In genomic region chr2:231364961-231365810, GRCh38 we compare ENCODE assay signal across 7 cellular contexts. TPM values are rescaled to one million over a fixed set of nuclear protein-coding genes. Genes with fewer than 3 reads are reported as not detected.
DNase-seq lines count a peak whose midpoint lies in the region; ATAC-seq and TF ChIP-seq lines count a peak whose summit lies in the region.

No MANE protein-coding gene starts in this region.

- H3K27me3 Mint-ChIP-seq in activated naive CD8-positive, alpha-beta T cell treated with anti-CD3 and anti-CD28 coated beads for 36 hours, result no peaks in the 10 kb centered on the region

- no peaks in the 10 kb centered on the region for H3K36me3 Mint-ChIP-seq in activated naive CD8-positive, alpha-beta T cell treated with anti-CD3 and anti-CD28 coated beads for 36 hours

- H3K9me3 Mint-ChIP-seq in activated naive CD8-positive, alpha-beta T cell treated with anti-CD3 and anti-CD28 coated beads for 36 hours, result no peaks in the 10 kb centered on the region

- no TSS peak for BruUV-seq in HCT116 (replicated peaks; lab: Mats Ljungman, UMichigan)

- no peak overlapping the region for H3K9ac ChIP-seq in HCT116 (ENCODE audit: low read length)

- H3K4me3 ChIP-seq in HCT116 (replicated peaks in 1 of 2; ENCODE audit: low read depth in 1 of 2, low read length in 2 of 2) (no peak overlapping the region), fibroblast of villous mesenchyme (ENCODE audit: low read depth, low read length) (no peak overlapping the region), prostate gland (no peak overlapping the region)

- H3K27me3 ChIP-seq in HCT116 (ENCODE audit: insufficient read depth, low read length) (no peaks in the 10 kb centered on the region), prostate gland (replicated peaks; ENCODE audit: insufficient read depth) (no peaks in the 10 kb centered on the region)

- 0 out of 2 replicates have a peak overlapping the region, but pooled peaks have one; percentile 19 for H3K4me2 ChIP-seq in HCT116 (ENCODE audit: low read length)

- in situ Hi-C loops in SK-MEL-5 (cut with HindIII; ENCODE audit: low pct_unique_long_range_greater_than_20kb, low sequenced_read_pairs), result no loop called here

- no peak overlapping the region for H3K27ac Mint-ChIP-seq in activated naive CD8-positive, alpha-beta T cell treated with anti-CD3 and anti-CD28 coated beads for 36 hours

- H3K36me3 ChIP-seq in HCT116 (ENCODE audit: control insufficient read depth in 1 of 2, insufficient read depth in 2 of 2, low read length in 2 of 2) (no peaks in the 10 kb centered on the region), prostate gland (no peaks in the 10 kb centered on the region)

- no peak overlapping the region for H3K4me3 Mint-ChIP-seq in activated naive CD8-positive, alpha-beta T cell treated with anti-CD3 and anti-CD28 coated beads for 36 hours

- CTCF ChIA-PET in HCT116 (lab: Charles Lee), result no interaction called here

- H3K9me3 ChIP-seq in HCT116 (ENCODE audit: control insufficient read depth in 1 of 2, insufficient read depth in 1 of 2, low read depth in 1 of 2, low read length in 2 of 2) (no peaks in the 10 kb centered on the region), prostate gland (no peaks in the 10 kb centered on the region)

- H4K20me1 ChIP-seq in HCT116 (ENCODE audit: insufficient read depth), result no peaks in the 10 kb centered on the region

- no peak for TF ChIP-seq RAD21 in HCT116 (IDR thresholded peaks at IDR 0.05; ENCODE audit: low read depth)

- DNase-seq in HCT116 (ENCODE audit: low read depth, low spot score), result no peak
- DNase-seq in SK-MEL-5 (ENCODE audit: low read depth, low spot score), result peak; percentile 99
- peak; percentile 85 for DNase-seq in fibroblast of villous mesenchyme (ENCODE audit: low read depth)
- no peak for DNase-seq in prostate gland (ENCODE audit: low spot score)
- no peak for DNase-seq in omental fat pad (ENCODE audit: low spot score)
- DNase-seq in activated naive CD8-positive, alpha-beta T cell treated with anti-CD3 and anti-CD28 coated beads for 36 hours, result no peak

- TF ChIP-seq CTCF in HCT116 (IDR thresholded peaks at IDR 0.05 in 2 of 3, conservative IDR thresholded peaks at IDR 0.05 in 1 of 3; ENCODE audit: borderline replicate concordance in 1 of 3, insufficient read depth in 1 of 3, low read depth in 2 of 3, low read length in 2 of 3), result no peak
- no peak for TF ChIP-seq CTCF in fibroblast of villous mesenchyme (IDR thresholded peaks at IDR 0.05; ENCODE audit: insufficient read depth, low read depth, low read length)
- TF ChIP-seq CTCF in prostate gland (IDR thresholded peaks at IDR 0.05), result no peak
- no peak for TF ChIP-seq CTCF in omental fat pad (IDR thresholded peaks at IDR 0.05)

- H3K9me2 ChIP-seq in HCT116 (ENCODE audit: insufficient read depth), result no peaks in the 10 kb centered on the region

- RAD21 ChIA-PET in HCT116 (lab: Charles Lee; ENCODE audit: low non-redundant PET in 1 of 2, low total read pairs in 2 of 2, uncharacterized antibody in 2 of 2, unreplicated experiment in 2 of 2), result no interaction called here

- TF ChIP-seq POLR2A in HCT116 (IDR thresholded peaks at IDR 0.05; ENCODE audit: borderline replicate concordance, extremely low read depth, insufficient read depth, insufficient read length) (no peak), prostate gland (IDR thresholded peaks at IDR 0.05) (no peak)

- no peak overlapping the region for H2AFZ ChIP-seq in HCT116 (ENCODE audit: low read depth, low read length, poor library complexity, severe bottlenecking)

- WGBS in prostate gland, result 34% methylated on average over 22 of the region's 22 CpGs

- H3K27ac ChIP-seq in HCT116 (ENCODE audit: low read depth, low read length), result 0 out of 2 replicates have a peak overlapping the region, but pooled peaks have one; percentile 26
- peak overlapping the region; percentile 2 to 46 for H3K27ac ChIP-seq in prostate gland

- H3K4me1 ChIP-seq in HCT116 (ENCODE audit: control insufficient read depth in 1 of 2, insufficient read depth in 2 of 2, low read length in 2 of 2) (peaks cover 4 to 12% of the 10 kb centered on the region in 2 experiments; a peak in 3 of 4 replicates), prostate gland (replicated peaks) (no peaks in the 10 kb centered on the region)

- POLR2A ChIA-PET in HCT116 (lab: Charles Lee), result no interaction called here

- no peaks in the 10 kb centered on the region for H3K4me1 Mint-ChIP-seq in activated naive CD8-positive, alpha-beta T cell treated with anti-CD3 and anti-CD28 coated beads for 36 hours

- no peaks in the 10 kb centered on the region for H3K79me2 ChIP-seq in HCT116 (ENCODE audit: insufficient read depth, low read length)

- intact Hi-C loops in HCT116 (cut with micrococcal nuclease) (no loop called here), prostate gland (cut with DNase I) (no loop called here)

- ATAC-seq in HCT116 (peak; percentile 71), GM21423 (IDR thresholded peaks at IDR 0.05; ENCODE audit: unreplicated experiment) (no peak), omental fat pad (ENCODE audit: low FRiP score) (no peak)

TF ChIP-seq in HCT116, 20 proteins besides CTCF, POLR2A, EP300 and RAD21:
- TF ChIP-seq TCF7L2 (IDR thresholded peaks at IDR 0.05; ENCODE audit: borderline replicate concordance, extremely low read depth, insufficient read depth, insufficient read length) (no peak), ELF1 (IDR thresholded peaks at IDR 0.05; ENCODE audit: borderline replicate concordance, low read depth) (no peak), FOSL1 (IDR thresholded peaks at IDR 0.05; ENCODE audit: low read depth) (no peak), JUND (IDR thresholded peaks at IDR 0.05) (no peak), ZFX (IDR thresholded peaks at IDR 0.05) (no peak), REST (IDR thresholded peaks at IDR 0.05; ENCODE audit: low read depth) (no peak)

RNA-seq across cellular contexts. Expression of gene B3GNT7, which starts 30.3 kb away (rescaled TPM):
- total RNA-seq in HCT116 (2021; ENCODE audit: unreplicated experiment), result 6.1 TPM
- polyA plus RNA-seq in HCT116 (2012), result 4.7 and 5.1 TPM in 2 replicates
- 20.2 and 21.5 TPM in 2 replicates for total RNA-seq in SK-MEL-5 (2014; rRNA removed; shearing (Covaris generic))
- 55.6 and 64.5 TPM in 2 replicates for polyA plus RNA-seq in SK-MEL-5 (2015; cell fraction: cytosol; rRNA removed)
- polyA plus RNA-seq in SK-MEL-5 (2015; cell fraction: nucleus; rRNA removed), result 25.3 and 38.7 TPM in 2 replicates
- total RNA-seq in fibroblast of villous mesenchyme, result 0.43 and 0.64 TPM in 2 replicates
- total RNA-seq in prostate gland, result 1 to 10 TPM; 2.1 to 7.4 TPM
- 10 to 100 TPM in 1 of 4 donors, 1 to 10 TPM in 3; 2.8 to 12.6 (median 6.1) TPM for total RNA-seq in omental fat pad
- under 1 TPM; 0.14 to 0.25 TPM for total RNA-seq in activated naive CD8-positive, alpha-beta T cell treated with anti-CD3 and anti-CD28 coated beads for 36 hours

Comparison
In these comparisons a context has a peak if more than half of its experiments do, and no peak if none do; other contexts are left out.
1. DNase-seq: peak in SK-MEL-5 (single experiment) and fibroblast of villous mesenchyme (single experiment); none in HCT116 (single experiment), prostate gland (single experiment), omental fat pad (single experiment) and activated naive CD8-positive, alpha-beta T cell treated with anti-CD3 and anti-CD28 coated beads for 36 hours (single experiment).